ENCODE assay signal across 2 cellular contexts in the genomic region with DNA sequence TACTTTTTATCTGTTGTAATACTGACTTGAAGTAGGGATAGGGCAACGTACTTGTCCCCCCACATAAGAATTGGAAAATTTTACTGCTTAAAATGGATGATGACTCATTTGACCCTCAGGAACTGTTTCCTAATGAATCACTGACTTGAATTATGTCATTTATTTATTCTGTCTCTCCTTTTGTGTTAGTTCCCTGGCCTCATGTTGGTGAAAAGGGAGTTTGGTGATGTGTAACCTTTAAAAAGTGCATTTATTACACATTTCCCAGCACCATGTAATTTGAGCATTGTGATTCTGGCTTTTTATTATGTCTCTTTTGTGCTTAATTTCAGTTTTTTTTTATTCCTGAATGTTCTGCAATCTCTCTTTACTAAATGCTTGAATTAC.
TF ChIP-seq lines count a peak whose summit lies in the region.

No MANE protein-coding gene starts in this region.

TF ChIP-seq in IMR-90, 13 proteins besides CTCF, POLR2A, EP300 and RAD21:
- TF ChIP-seq FOS (IDR thresholded peaks at IDR 0.05; ENCODE audit: low read depth, low read length) = peak; percentile 72
- TF ChIP-seq BHLHE40 (IDR thresholded peaks at IDR 0.05; ENCODE audit: low read depth, low read length) = no peak

TF ChIP-seq in HepG2, 621 proteins besides CTCF, POLR2A, EP300 and RAD21:
- TF ChIP-seq GATA4 (IDR thresholded peaks at IDR 0.05; ENCODE audit: borderline replicate concordance, low read depth) = no peak
- no peak for TF ChIP-seq ZNF709 (CRISPR knock-in tag; IDR thresholded peaks at IDR 0.05)
- no peak for TF ChIP-seq ZNF503 (CRISPR knock-in tag; IDR thresholded peaks at IDR 0.05)
- no peak for TF ChIP-seq NBN (conservative IDR thresholded peaks at IDR 0.05)
- TF ChIP-seq ZFP36 (IDR thresholded peaks at IDR 0.05; ENCODE audit: borderline replicate concordance, low read depth, low read length, partially characterized antibody) = no peak
- TF ChIP-seq RBM39 (IDR thresholded peaks at IDR 0.05; ENCODE audit: low read depth, low read length, poor library complexity, severe bottlenecking) = no peak
- no peak for TF ChIP-seq ZNF629 (CRISPR knock-in tag; conservative IDR thresholded peaks at IDR 0.05)
- no peak for TF ChIP-seq ZNF562 (CRISPR knock-in tag; IDR thresholded peaks at IDR 0.05; ENCODE audit: borderline replicate concordance)
